Comparison of ENCODE assay signal across 22 cellular contexts in genomic region chr1:93801471-93801870, GRCh38.
"Had no signal": no experiment of that assay in that cellular context is flagged by ENCODE, and none has a peak within 500 bp of the region (broad histone marks: within the 10 kb centered on the region; RNA-seq: fewer than 3 reads in every experiment).

No MANE protein-coding gene starts in this region.

- H2AFZ ChIP-seq: neural progenitor cell had no signal

- H3K4me1 ChIP-seq: neural progenitor cell, prostate gland, transverse colon had no signal

- H3K9me3 ChIP-seq: ascending aorta, heart left ventricle, prostate gland, transverse colon had no signal

- H3K27ac ChIP-seq: ascending aorta, brain microvascular endothelial cell, heart left ventricle, neural progenitor cell, prostate gland, transverse colon, WERI-Rb-1 had no signal

- DNase-seq: activated CD4-positive, alpha-beta T cell treated with anti-CD3 and anti-CD28 coated beads for 1 hour; activated CD4-positive, alpha-beta T cell treated with anti-CD3 and anti-CD28 coated beads, Interleukin-2, amount 50 U/mL, for 1 hour; activated CD8-positive, alpha-beta T cell treated with anti-CD3 and anti-CD28 coated beads, Interleukin-2, amount 10 ng/mL, durations not matched to agents 7 days and 5 days; activated T-cell treated with anti-CD3 and anti-CD28 coated beads, Interleukin-2, amount 50 U/mL, for 1 hour; brain microvascular endothelial cell; caudate nucleus; dermis blood vessel endothelial cell; effector memory CD4-positive, alpha-beta T cell; heart left ventricle; islet precursor cell; naive thymus-derived CD8-positive, alpha-beta T cell; stimulated activated CD4-positive, alpha-beta T cell treated with anti-CD3 and anti-CD28 coated beads, Interleukin-2, amount 100 ng/mL, for 48 hours; stimulated activated CD8-positive, alpha-beta memory T cell treated with anti-CD3 and anti-CD28 coated beads, Interleukin-4, amount 100 ng/mL, for 48 hours; stimulated activated naive B cell treated with anti-CD40 and anti-IgM and Interleukin-4, amounts not matched to agents 10 μg/mL and 1 μg/mL and 100 μg/mL, for 72 hours; transverse colon; WERI-Rb-1 had no signal

- H3K36me3 ChIP-seq: ascending aorta, brain microvascular endothelial cell, heart left ventricle, neural progenitor cell, prostate gland, transverse colon, WERI-Rb-1 had no signal

- H3K4me2 ChIP-seq: neural progenitor cell had no signal

- ATAC-seq: activated CD8-positive, alpha-beta T cell treated with anti-CD3 and anti-CD28 coated beads, Interleukin-2, amount 10 ng/mL, durations not matched to agents 7 days and 5 days; activated naive CD4-positive, alpha-beta T cell treated with anti-CD3 and anti-CD28 coated beads, Interleukin-2, amount 50 U/mL, for 72 hours; esophagus mucosa; heart left ventricle; naive thymus-derived CD8-positive, alpha-beta T cell; stimulated activated naive B cell treated with anti-CD40 and anti-IgM and Interleukin-4, amounts not matched to agents 10 μg/mL and 1 μg/mL and 100 μg/mL, for 72 hours had no signal

- H3K9ac ChIP-seq: neural progenitor cell had no signal

- H3K27me3 ChIP-seq: ascending aorta, brain microvascular endothelial cell, heart left ventricle, neural progenitor cell, transverse colon had no signal

- H3K4me3 ChIP-seq: ascending aorta, heart left ventricle, lung, neural progenitor cell, prostate gland, transverse colon had no signal
